ENCODE assay signal across 26 cellular contexts in the genomic region with DNA sequence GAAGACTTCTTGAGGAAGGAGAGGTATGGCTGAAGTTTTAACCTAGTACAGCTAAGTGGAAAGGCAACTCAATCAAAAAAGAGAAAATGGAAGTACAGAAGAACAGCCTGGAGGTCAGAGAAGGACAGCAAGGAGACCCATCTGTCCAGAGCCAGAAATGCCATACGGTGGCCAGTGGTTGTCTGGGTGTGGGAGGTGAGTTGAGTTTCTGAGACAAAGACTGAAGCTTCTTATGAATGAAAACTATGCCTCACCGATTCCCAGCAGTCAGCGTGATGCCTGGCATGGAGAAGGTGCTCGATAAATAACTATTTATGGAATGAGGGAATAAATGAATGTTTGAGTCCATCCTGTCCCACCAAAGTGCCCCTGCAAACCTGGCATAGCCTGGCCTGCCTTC.
"Had no signal": no experiment of that assay in that cellular context is flagged by ENCODE, and none has a peak within 500 bp of the region (broad histone marks: within the 10 kb centered on the region; RNA-seq: fewer than 3 reads in every experiment).

No MANE protein-coding gene starts in this region.

- H3K36me3 Mint-ChIP-seq: activated naive CD4-positive, alpha-beta T cell treated with anti-CD3 and anti-CD28 coated beads, Interleukin-2, amount 10 ng/mL, durations not matched to agents 7 days and 5 days; activated naive CD4-positive, alpha-beta T cell treated with anti-CD3 and anti-CD28 coated beads, Interleukin-2, amount 50 U/mL, for 72 hours; activated naive CD8-positive, alpha-beta T cell treated with anti-CD3 and anti-CD28 coated beads, Interleukin-2, amount 10 ng/mL, durations not matched to agents 7 days and 5 days had no signal

- DNase-seq: activated CD4-positive, alpha-beta memory T cell treated with anti-CD3 and anti-CD28 coated beads, Interleukin-2, amount 10 ng/mL, durations not matched to agents 7 days and 5 days; activated CD4-positive, alpha-beta T cell treated with anti-CD3 and anti-CD28 coated beads for 1 hour; activated CD4-positive, alpha-beta T cell treated with anti-CD3 and anti-CD28 coated beads for 4 hours; activated CD4-positive, alpha-beta T cell treated with anti-CD3 and anti-CD28 coated beads, Interleukin-2, amount 10 ng/mL, durations not matched to agents 7 days and 5 days; activated CD4-positive, alpha-beta T cell treated with anti-CD3 and anti-CD28 coated beads, Interleukin-2, amount 50 U/mL, for 4 hours; activated CD8-positive, alpha-beta memory T cell treated with anti-CD3 and anti-CD28 coated beads, Interleukin-2, amount 50 U/mL, for 48 hours; activated gamma-delta T cell; activated naive CD4-positive, alpha-beta T cell; activated naive CD4-positive, alpha-beta T cell treated with anti-CD3 and anti-CD28 coated beads, Interleukin-2, amount 10 ng/mL, durations not matched to agents 7 days and 5 days; activated naive CD8-positive, alpha-beta T cell treated with anti-CD3 and anti-CD28 coated beads, Interleukin-2, amount 10 ng/mL, durations not matched to agents 7 days and 5 days; activated T-cell treated with anti-CD3 and anti-CD28 coated beads for 4 hours; activated T-cell treated with anti-CD3 and anti-CD28 coated beads, Interleukin-2, amount 50 U/mL, for 24 hours; activated T-cell treated with anti-CD3 and anti-CD28 coated beads, Interleukin-2, amount 50 U/mL, for 72 hours; body of pancreas; central memory CD4-positive, alpha-beta T cell; cerebellar nuclear complex; colonic mucosa; effector CD8-positive, alpha-beta T cell; esophagus squamous epithelium; foreskin melanocyte; heart left ventricle; T-helper 2 cell had no signal

- H3K4me1 Mint-ChIP-seq: activated CD4-positive, alpha-beta memory T cell treated with anti-CD3 and anti-CD28 coated beads, Interleukin-2, amount 10 ng/mL, durations not matched to agents 7 days and 5 days; activated CD4-positive, alpha-beta T cell treated with anti-CD3 and anti-CD28 coated beads, Interleukin-2, amount 10 ng/mL, durations not matched to agents 7 days and 5 days; activated naive CD4-positive, alpha-beta T cell treated with anti-CD3 and anti-CD28 coated beads, Interleukin-2, amount 10 ng/mL, durations not matched to agents 7 days and 5 days; activated naive CD8-positive, alpha-beta T cell treated with anti-CD3 and anti-CD28 coated beads, Interleukin-2, amount 10 ng/mL, durations not matched to agents 7 days and 5 days had no signal

- H3K27ac Mint-ChIP-seq: activated CD4-positive, alpha-beta memory T cell treated with anti-CD3 and anti-CD28 coated beads, Interleukin-2, amount 10 ng/mL, durations not matched to agents 7 days and 5 days; activated CD4-positive, alpha-beta T cell treated with anti-CD3 and anti-CD28 coated beads, Interleukin-2, amount 10 ng/mL, durations not matched to agents 7 days and 5 days; activated naive CD4-positive, alpha-beta T cell treated with anti-CD3 and anti-CD28 coated beads, Interleukin-2, amount 10 ng/mL, durations not matched to agents 7 days and 5 days; activated naive CD8-positive, alpha-beta T cell treated with anti-CD3 and anti-CD28 coated beads, Interleukin-2, amount 10 ng/mL, durations not matched to agents 7 days and 5 days; activated T-cell treated with anti-CD3 and anti-CD28 coated beads, Interleukin-2, amount 50 U/mL, for 24 hours; activated T-cell treated with anti-CD3 and anti-CD28 coated beads, Interleukin-2, amount 50 U/mL, for 72 hours; WTC11 had no signal

- H3K4me1 ChIP-seq: body of pancreas, colonic mucosa, esophagus squamous epithelium, gastroesophageal sphincter had no signal

- ATAC-seq: activated naive CD4-positive, alpha-beta T cell treated with anti-CD3 and anti-CD28 coated beads, Interleukin-2, amount 50 U/mL, for 72 hours; activated T-cell treated with anti-CD3 and anti-CD28 coated beads, Interleukin-2, amount 50 U/mL, for 72 hours; body of pancreas; gastroesophageal sphincter; heart left ventricle; WTC11 had no signal

- H3K4me3 Mint-ChIP-seq: activated CD4-positive, alpha-beta memory T cell treated with anti-CD3 and anti-CD28 coated beads, Interleukin-2, amount 10 ng/mL, durations not matched to agents 7 days and 5 days; activated CD4-positive, alpha-beta T cell treated with anti-CD3 and anti-CD28 coated beads, Interleukin-2, amount 10 ng/mL, durations not matched to agents 7 days and 5 days; activated naive CD4-positive, alpha-beta T cell treated with anti-CD3 and anti-CD28 coated beads, Interleukin-2, amount 10 ng/mL, durations not matched to agents 7 days and 5 days; activated naive CD8-positive, alpha-beta T cell treated with anti-CD3 and anti-CD28 coated beads, Interleukin-2, amount 10 ng/mL, durations not matched to agents 7 days and 5 days; activated T-cell treated with anti-CD3 and anti-CD28 coated beads, Interleukin-2, amount 50 U/mL, for 24 hours; activated T-cell treated with anti-CD3 and anti-CD28 coated beads, Interleukin-2, amount 50 U/mL, for 72 hours; WTC11 had no signal

- H3K9me3 ChIP-seq: body of pancreas, colonic mucosa, esophagus squamous epithelium, gastroesophageal sphincter had no signal

- H3K27ac ChIP-seq: body of pancreas, colonic mucosa, epithelial cell of prostate, esophagus squamous epithelium, gastroesophageal sphincter, heart left ventricle had no signal

- H3K36me3 ChIP-seq: colonic mucosa, esophagus squamous epithelium, heart left ventricle had no signal

- H3K9me3 Mint-ChIP-seq: activated CD4-positive, alpha-beta memory T cell treated with anti-CD3 and anti-CD28 coated beads, Interleukin-2, amount 10 ng/mL, durations not matched to agents 7 days and 5 days; activated CD4-positive, alpha-beta T cell treated with anti-CD3 and anti-CD28 coated beads, Interleukin-2, amount 10 ng/mL, durations not matched to agents 7 days and 5 days; activated naive CD4-positive, alpha-beta T cell treated with anti-CD3 and anti-CD28 coated beads, Interleukin-2, amount 10 ng/mL, durations not matched to agents 7 days and 5 days had no signal

- H3K27me3 ChIP-seq: body of pancreas, colonic mucosa, esophagus squamous epithelium, gastroesophageal sphincter, heart left ventricle had no signal

- H3K4me3 ChIP-seq: body of pancreas, colonic mucosa, esophagus squamous epithelium, gastroesophageal sphincter, heart left ventricle had no signal

- H3K27me3 Mint-ChIP-seq: activated CD4-positive, alpha-beta T cell treated with anti-CD3 and anti-CD28 coated beads, Interleukin-2, amount 10 ng/mL, durations not matched to agents 7 days and 5 days; activated naive CD8-positive, alpha-beta T cell treated with anti-CD3 and anti-CD28 coated beads, Interleukin-2, amount 10 ng/mL, durations not matched to agents 7 days and 5 days had no signal
